ENCODE assay signal across 13 cellular contexts in the genomic region with DNA sequence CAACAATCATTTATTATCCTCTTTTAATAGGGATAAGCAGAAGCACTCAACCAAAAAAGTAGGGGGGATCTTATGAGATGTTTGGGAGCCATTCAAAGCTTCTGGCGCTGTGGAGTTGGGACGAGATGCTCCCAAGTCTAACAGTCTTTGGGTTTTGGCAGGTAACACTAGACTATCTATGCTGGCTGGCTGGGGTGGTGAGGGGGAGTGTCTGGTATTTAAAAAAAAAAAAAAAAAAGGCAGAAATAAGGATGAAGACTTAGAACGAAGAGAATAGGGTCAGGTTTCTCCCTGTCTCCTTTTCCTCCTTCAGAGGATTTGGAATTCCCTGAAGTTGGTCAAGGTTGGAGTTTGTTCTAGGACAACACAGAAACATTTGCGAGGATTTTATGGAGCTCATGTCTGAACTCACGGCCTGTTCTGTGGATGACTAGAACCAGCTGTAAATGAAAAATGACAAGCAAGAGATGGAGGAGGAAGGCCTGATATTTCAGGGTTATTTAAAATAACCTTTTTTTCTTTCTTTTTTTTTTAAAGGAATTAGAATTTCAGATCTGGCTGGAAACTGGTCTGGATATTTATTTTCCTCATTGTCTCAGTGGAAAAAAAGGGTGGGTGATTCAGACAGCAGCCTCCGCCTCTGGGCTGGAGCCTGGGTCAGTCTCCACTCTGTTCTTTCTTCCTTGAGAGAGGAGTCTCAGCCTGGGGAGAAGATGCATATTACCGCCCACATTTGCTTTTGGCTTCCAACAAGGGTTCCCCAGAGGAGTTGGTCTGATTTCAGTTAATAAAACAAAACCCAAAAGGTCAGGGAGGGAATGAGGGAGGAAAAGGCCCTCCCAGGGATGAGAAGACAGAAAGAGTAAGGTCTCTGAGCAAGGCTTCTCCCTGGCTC.
DNase-seq lines count a peak whose midpoint lies in the region; ATAC-seq, FAIRE-seq and TF ChIP-seq lines count a peak whose summit lies in the region.
"Had no signal": no experiment of that assay in that cellular context is flagged by ENCODE, and none has a peak within 500 bp of the region (broad histone marks: within the 10 kb centered on the region; RNA-seq: fewer than 3 reads in every experiment).

No MANE protein-coding gene starts in this region.

- H3K9ac ChIP-seq in DND-41 (ENCODE audit: low read depth, low read length) (no peak overlapping the region), endothelial cell of umbilical vein (replicated peaks; ENCODE audit: extremely low read depth, insufficient read depth, low read length) (no peak overlapping the region), smooth muscle cell (ENCODE audit: low read depth) (no peak overlapping the region)
- H3K9ac ChIP-seq: neural progenitor cell had no signal

- H3K9me1 ChIP-seq in endothelial cell of umbilical vein (replicated peaks; ENCODE audit: control insufficient read depth, extremely low read depth, insufficient read depth, low read length), result no peaks in the 10 kb centered on the region

- dilution Hi-C loops in endothelial cell of umbilical vein (cut with MboI; ENCODE audit: extremely low pct_ligation_motif_present, low sequenced_read_pairs), result no loop called here

- peaks cover 11% of the 10 kb centered on the region for H3K4me1 ChIP-seq in DND-41 (ENCODE audit: insufficient read depth, low read length)
- no peaks in the 10 kb centered on the region for H3K4me1 ChIP-seq in endothelial cell of umbilical vein (ENCODE audit: control insufficient read depth, extremely low read depth, insufficient read depth, low read length)
- H3K4me1 ChIP-seq in left lung, result peaks cover 0 to 17% of the 10 kb centered on the region in 2 donors
- peaks cover 4% of the 10 kb centered on the region for H3K4me1 ChIP-seq in smooth muscle cell (ENCODE audit: low read depth)
- H3K4me1 ChIP-seq in effector memory CD4-positive, alpha-beta T cell (ENCODE audit: control insufficient read depth, insufficient read depth, low read length, poor library complexity, severe bottlenecking), result no peaks in the 10 kb centered on the region

- H3K4me2 ChIP-seq in DND-41 (ENCODE audit: insufficient read depth, low read length), result no peak overlapping the region
- no peak overlapping the region for H3K4me2 ChIP-seq in endothelial cell of umbilical vein (ENCODE audit: insufficient read depth, low read length)
- peak overlapping the region; percentile 44 for H3K4me2 ChIP-seq in smooth muscle cell
- H3K4me2 ChIP-seq: neural progenitor cell had no signal

- H3K4me1 Mint-ChIP-seq in stimulated activated effector memory CD8-positive, alpha-beta T cell treated with anti-CD3 and anti-CD28 coated beads, Interleukin-12 subunit alpha, Interleukin-12 subunit beta, amount 100 ng/mL, for 72 hours, result no peaks in the 10 kb centered on the region

- peaks cover 63% of the 10 kb centered on the region for H3K36me3 ChIP-seq in DND-41 (ENCODE audit: insufficient read depth, low read length)
- H3K36me3 ChIP-seq in endothelial cell of umbilical vein (ENCODE audit: control insufficient read depth in 2 of 2, extremely low read depth in 1 of 2, insufficient read depth in 2 of 2, low read length in 2 of 2), result no peaks in the 10 kb centered on the region
- peaks cover 0 to 16% of the 10 kb centered on the region in 2 donors for H3K36me3 ChIP-seq in left lung
- no peaks in the 10 kb centered on the region for H3K36me3 ChIP-seq in smooth muscle cell (ENCODE audit: low read depth)
- no peaks in the 10 kb centered on the region for H3K36me3 ChIP-seq in effector memory CD4-positive, alpha-beta T cell (ENCODE audit: control insufficient read depth, insufficient read depth, low read length)
- H3K36me3 ChIP-seq: neural progenitor cell had no signal

- H4K20me1 ChIP-seq in DND-41 (ENCODE audit: insufficient read depth, low read length), result peaks cover 4% of the 10 kb centered on the region; the same call in 1 of the 2 replicates
- H4K20me1 ChIP-seq in endothelial cell of umbilical vein (replicated peaks; ENCODE audit: control insufficient read depth, extremely low read depth, insufficient read depth, low read length), result no peaks in the 10 kb centered on the region
- no peaks in the 10 kb centered on the region for H4K20me1 ChIP-seq in smooth muscle cell (ENCODE audit: low read depth)

- H3K9me3 Mint-ChIP-seq in stimulated activated effector memory CD8-positive, alpha-beta T cell treated with anti-CD3 and anti-CD28 coated beads, Interleukin-12 subunit alpha, Interleukin-12 subunit beta, amount 100 ng/mL, for 72 hours, result peaks cover 6% of the 10 kb centered on the region

- H3K27me3 ChIP-seq in DND-41 (ENCODE audit: insufficient read depth, low read length, poor library complexity), result no peaks in the 10 kb centered on the region
- H3K27me3 ChIP-seq in endothelial cell of umbilical vein (ENCODE audit: control insufficient read depth in 2 of 2, insufficient read depth in 2 of 2, low read length in 2 of 2), result no peaks in the 10 kb centered on the region
- no peaks in the 10 kb centered on the region for H3K27me3 ChIP-seq in left lung
- no peaks in the 10 kb centered on the region for H3K27me3 ChIP-seq in smooth muscle cell (ENCODE audit: low read depth)
- no peaks in the 10 kb centered on the region for H3K27me3 ChIP-seq in effector memory CD4-positive, alpha-beta T cell (replicated peaks; ENCODE audit: control insufficient read depth, insufficient read depth, low read length, poor library complexity, severe bottlenecking)
- H3K27me3 ChIP-seq: neural progenitor cell had no signal

- POLR2A ChIA-PET in endothelial cell of umbilical vein (lab: Charles Lee), result no interaction called here

- TF ChIP-seq CTCF in DND-41 (IDR thresholded peaks at IDR 0.05; ENCODE audit: borderline replicate concordance, extremely low read depth, low read length, poor library complexity, severe bottlenecking), result no peak
- TF ChIP-seq CTCF in endothelial cell of umbilical vein (IDR thresholded peaks at IDR 0.05; ENCODE audit: extremely low read depth in 1 of 2, insufficient read depth in 1 of 2, low read depth in 1 of 2, low read length in 2 of 2), result no peak
- TF ChIP-seq CTCF in left lung (IDR thresholded peaks at IDR 0.05), result no peak
- TF ChIP-seq CTCF in smooth muscle cell (IDR thresholded peaks at IDR 0.05; ENCODE audit: borderline replicate concordance, insufficient read depth, poor library complexity, severe bottlenecking), result no peak

- WGBS in smooth muscle cell (ENCODE audit: low lambda C conversion rate), result 62% methylated on average over 7 of the region's 7 CpGs

- no peak overlapping the region for H3K4me3 Mint-ChIP-seq in stimulated activated effector memory CD8-positive, alpha-beta T cell treated with anti-CD3 and anti-CD28 coated beads, Interleukin-12 subunit alpha, Interleukin-12 subunit beta, amount 100 ng/mL, for 72 hours
- H3K4me3 Mint-ChIP-seq: activated CD4-positive, alpha-beta memory T cell treated with anti-CD3 and anti-CD28 coated beads for 36 hours; neural progenitor cell had no signal

- no peak overlapping the region for H3K27ac Mint-ChIP-seq in stimulated activated effector memory CD8-positive, alpha-beta T cell treated with anti-CD3 and anti-CD28 coated beads, Interleukin-12 subunit alpha, Interleukin-12 subunit beta, amount 100 ng/mL, for 72 hours
- H3K27ac Mint-ChIP-seq: activated CD4-positive, alpha-beta memory T cell treated with anti-CD3 and anti-CD28 coated beads for 36 hours; neural progenitor cell had no signal

- CTCF ChIA-PET in endothelial cell of umbilical vein (lab: Charles Lee), result interaction anchor here (1.4 kb wide), 1 partner anchor 295 kb away, joined by 4 read pairs; no protein-coding TSS in a partner anchor

- DNase-seq in DND-41 (no peak), endothelial cell of umbilical vein (ENCODE audit: low read depth, low spot score) (peak; percentile 30), left lung (no peak), smooth muscle cell (lab: John Stamatoyannopoulos, UW; ENCODE audit: unreplicated experiment) (no peak), NOMO-1 treated with DMSO at 0.1 percent for 48 hours (lab: John Stamatoyannopoulos, UW; ENCODE audit: unreplicated experiment) (no peak)
- DNase-seq in stimulated activated effector memory CD8-positive, alpha-beta T cell treated with anti-CD3 and anti-CD28 coated beads, Interleukin-12 subunit alpha, Interleukin-12 subunit beta, amount 100 ng/mL, for 72 hours (ENCODE audit: low spot score in 2 of 2), result no peak
- no peak for DNase-seq in activated CD4-positive, alpha-beta T cell treated with anti-CD3 and anti-CD28 coated beads, Interleukin-2, amount 50 U/mL, for 4 hours
- no peak for DNase-seq in effector memory CD4-positive, alpha-beta T cell
- DNase-seq: activated CD4-positive, alpha-beta memory T cell treated with anti-CD3 and anti-CD28 coated beads for 36 hours; activated naive CD4-positive, alpha-beta T cell treated with anti-CD3 and anti-CD28 coated beads, Interleukin-2, amount 50 U/mL, for 16 hours; EL had no signal

- H3K9me3 ChIP-seq in DND-41 (ENCODE audit: insufficient read depth, low read length, severe bottlenecking), result peaks cover 11% of the 10 kb centered on the region
- H3K9me3 ChIP-seq in endothelial cell of umbilical vein (replicated peaks; ENCODE audit: control insufficient read depth, insufficient read depth, low read length), result no peaks in the 10 kb centered on the region
- H3K9me3 ChIP-seq in left lung, result peaks cover 0 to 11% of the 10 kb centered on the region in 2 donors
- no peaks in the 10 kb centered on the region for H3K9me3 ChIP-seq in smooth muscle cell (replicated peaks; ENCODE audit: low read depth)
- H3K9me3 ChIP-seq in effector memory CD4-positive, alpha-beta T cell (ENCODE audit: control insufficient read depth, low read length), result no peaks in the 10 kb centered on the region

- ATAC-seq in DND-41 (ENCODE audit: insufficient read depth, low read depth), result no peak
- peak; percentile 78 for ATAC-seq in left lung
- ATAC-seq in stimulated activated effector memory CD8-positive, alpha-beta T cell treated with anti-CD3 and anti-CD28 coated beads, Interleukin-12 subunit alpha, Interleukin-12 subunit beta, amount 100 ng/mL, for 72 hours, result no peak

- H3K36me3 Mint-ChIP-seq in stimulated activated effector memory CD8-positive, alpha-beta T cell treated with anti-CD3 and anti-CD28 coated beads, Interleukin-12 subunit alpha, Interleukin-12 subunit beta, amount 100 ng/mL, for 72 hours, result no peaks in the 10 kb centered on the region

- no TSS peak for BruUV-seq in endothelial cell of umbilical vein (replicated peaks; lab: Mats Ljungman, UMichigan)

- H3K4me3 ChIP-seq in DND-41 (ENCODE audit: low read depth in 1 of 2, low read length in 2 of 2) (no peak overlapping the region), endothelial cell of umbilical vein (replicated peaks in 1 of 3; ENCODE audit: insufficient read depth in 1 of 3, low read depth in 1 of 3, low read length in 3 of 3) (no peak overlapping the region), left lung (no peak overlapping the region), smooth muscle cell (no peak overlapping the region)
- no peak overlapping the region for H3K4me3 ChIP-seq in effector memory CD4-positive, alpha-beta T cell (ENCODE audit: insufficient read depth, low read depth, low read length, poor library complexity, severe bottlenecking)
- H3K4me3 ChIP-seq: neural progenitor cell had no signal

- no peak for TF ChIP-seq POLR2A in endothelial cell of umbilical vein (IDR thresholded peaks at IDR 0.05; ENCODE audit: low read depth, low read length)

- H3K27ac ChIP-seq in DND-41 (ENCODE audit: low read length) (peak overlapping the region; percentile 59), endothelial cell of umbilical vein (ENCODE audit: insufficient read depth, low read depth, low read length) (no peak overlapping the region), left lung (peak overlapping the region; percentile 55 to 66), smooth muscle cell (ENCODE audit: low read depth) (peak overlapping the region; percentile 77)
- no peak overlapping the region for H3K27ac ChIP-seq in effector memory CD4-positive, alpha-beta T cell (ENCODE audit: insufficient read depth, low read length, poor library complexity, severe bottlenecking)
- H3K27ac ChIP-seq: neural progenitor cell had no signal

- H3F3A ChIP-seq in smooth muscle cell (ENCODE audit: low read depth), result no peaks in the 10 kb centered on the region

- peak; percentile 40 for FAIRE-seq in endothelial cell of umbilical vein (lab: Jason Lieb, UNC)
- FAIRE-seq: GM18507 had no signal

- peaks cover 99% of the 10 kb centered on the region for H3K79me2 ChIP-seq in DND-41 (ENCODE audit: insufficient read depth, low read length)
- H3K79me2 ChIP-seq in endothelial cell of umbilical vein (ENCODE audit: control insufficient read depth, insufficient read depth, low read length), result no peaks in the 10 kb centered on the region
- peaks cover 19% of the 10 kb centered on the region for H3K79me2 ChIP-seq in smooth muscle cell (ENCODE audit: low read depth)

- intact Hi-C loops in endothelial cell of umbilical vein (cut with micrococcal nuclease) (no loop called here), left lung (cut with DNase I) (no loop called here)

- no peak overlapping the region for H2AFZ ChIP-seq in DND-41 (ENCODE audit: low read depth, low read length)
- no peak overlapping the region for H2AFZ ChIP-seq in endothelial cell of umbilical vein (ENCODE audit: low read depth, low read length)
- H2AFZ ChIP-seq in smooth muscle cell (ENCODE audit: low read depth), result peak overlapping the region; percentile 68
- H2AFZ ChIP-seq: neural progenitor cell had no signal

Comparison
In these comparisons a context has a peak if more than half of its experiments do, and no peak if none do; other contexts are left out.
1. H3K27ac ChIP-seq: peak in DND-41 (single experiment), left lung (2 of 2) and smooth muscle cell (single experiment); none in endothelial cell of umbilical vein (single experiment) and effector memory CD4-positive, alpha-beta T cell (single experiment).